12 cellular contexts compared by ENCODE assay signal in the genomic region with DNA sequence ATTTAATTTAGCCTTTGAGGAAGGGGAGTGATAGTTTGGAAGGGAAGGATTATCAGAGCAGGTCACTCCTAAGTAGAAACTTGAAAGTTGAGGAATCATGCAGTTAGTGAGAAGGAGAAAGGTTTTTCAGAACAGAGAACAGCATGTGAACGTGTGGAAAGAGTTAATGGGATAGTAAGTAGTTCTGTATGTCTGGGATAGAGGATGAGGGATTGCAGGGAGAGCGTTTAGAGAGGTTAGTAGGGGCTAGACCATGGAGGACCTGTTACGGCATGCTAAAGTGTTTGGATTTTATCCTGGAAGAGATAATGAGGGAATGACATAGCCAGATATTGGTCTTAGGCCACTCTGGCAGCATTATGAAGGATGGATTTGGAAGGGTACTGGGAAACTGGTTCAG. TPM values are rescaled to one million over a fixed set of nuclear protein-coding genes. Genes with fewer than 3 reads are reported as not detected.
DNase-seq lines count a peak whose midpoint lies in the region; ATAC-seq and TF ChIP-seq lines count a peak whose summit lies in the region.
"Had no signal": no experiment of that assay in that cellular context is flagged by ENCODE, and none has a peak within 500 bp of the region (broad histone marks: within the 10 kb centered on the region; RNA-seq: fewer than 3 reads in every experiment).

No MANE protein-coding gene starts in this region.

- no peak overlapping the region for H4K8ac ChIP-seq in mesenchymal stem cell (ENCODE audit: low read length)

- POLR2A ChIA-PET in HCT116 (lab: Charles Lee), result no interaction called here

- no peak overlapping the region for H2BK5ac ChIP-seq in mesenchymal stem cell (ENCODE audit: low read depth, low read length, poor library complexity, severe bottlenecking)

- H3K27me3 Mint-ChIP-seq in activated T-helper 17 cell treated with anti-CD3 and anti-CD28 coated beads, Interleukin-2, amount 50 U/mL, for 72 hours, result no peaks in the 10 kb centered on the region

- H3K9me2 ChIP-seq in HCT116 (ENCODE audit: insufficient read depth), result no peaks in the 10 kb centered on the region

- H3K14ac ChIP-seq in mesenchymal stem cell (ENCODE audit: low read length in 2 of 2), result no peak overlapping the region

- peak overlapping the region; percentile 96 for H3K27ac Mint-ChIP-seq in activated T-helper 17 cell treated with anti-CD3 and anti-CD28 coated beads, Interleukin-2, amount 50 U/mL, for 72 hours

- H3K4ac ChIP-seq in mesenchymal stem cell (ENCODE audit: low read depth in 1 of 2, low read length in 2 of 2), result no peak overlapping the region

- no peak overlapping the region for H2BK120ac ChIP-seq in mesenchymal stem cell (ENCODE audit: low read depth, low read length)

- H2AFZ ChIP-seq in HCT116 (ENCODE audit: low read depth, low read length, poor library complexity, severe bottlenecking) (no peak overlapping the region), mesenchymal stem cell (ENCODE audit: low read depth, low read length) (no peak overlapping the region)

- TF ChIP-seq CTCF in HCT116 (IDR thresholded peaks at IDR 0.05 in 2 of 3, conservative IDR thresholded peaks at IDR 0.05 in 1 of 3; ENCODE audit: borderline replicate concordance in 1 of 3, insufficient read depth in 1 of 3, low read depth in 2 of 3, low read length in 2 of 3), result no peak

- CTCF ChIA-PET in HCT116 (lab: Charles Lee), result no interaction called here

- H3K36me3 ChIP-seq in BLaER1 treated with 17β-estradiol and CSF1 and Interleukin-3, amounts not matched to agents 10 nM and 100 nM, result peaks cover 21 to 52% (median 41%) of the 10 kb centered on the region in 11 experiments; a peak in 20 of 22 replicates
- H3K36me3 ChIP-seq in HCT116 (ENCODE audit: control insufficient read depth in 1 of 2, insufficient read depth in 2 of 2, low read length in 2 of 2) (no peaks in the 10 kb centered on the region), mesenchymal stem cell (ENCODE audit: control insufficient read depth in 1 of 2, insufficient read depth in 2 of 2, low read depth in 1 of 2, low read length in 2 of 2) (no peaks in the 10 kb centered on the region)
- H3K36me3 ChIP-seq: left lung had no signal

- no peak overlapping the region for H3K23ac ChIP-seq in mesenchymal stem cell (ENCODE audit: low read length in 2 of 2)

- no peak overlapping the region for H2AK5ac ChIP-seq in mesenchymal stem cell (ENCODE audit: low read length, severe bottlenecking)

- no peak overlapping the region for H2BK15ac ChIP-seq in mesenchymal stem cell (ENCODE audit: low read depth, poor library complexity, severe bottlenecking)

- peaks cover 0 to 21% (median 0%) of the 10 kb centered on the region in 11 experiments; a peak in 9 of 22 replicates for H4K20me1 ChIP-seq in BLaER1 treated with 17β-estradiol and CSF1 and Interleukin-3, amounts not matched to agents 10 nM and 100 nM
- H4K20me1 ChIP-seq in HCT116 (ENCODE audit: insufficient read depth), result 0 out of 2 replicates have a peak, but pooled peaks cover 10% of the 10 kb centered on the region

- TF ChIP-seq RAD21 in HCT116 (IDR thresholded peaks at IDR 0.05; ENCODE audit: low read depth), result no peak

- H3K79me2 ChIP-seq in HCT116 (ENCODE audit: insufficient read depth, low read length), result peaks cover 67% of the 10 kb centered on the region

- peak overlapping the region; percentile 80 to 98 (median 91) for H3K4me2 ChIP-seq in BLaER1 treated with 17β-estradiol and CSF1 and Interleukin-3, amounts not matched to agents 10 nM and 100 nM
- peak overlapping the region; percentile 96 for H3K4me2 ChIP-seq in HCT116 (ENCODE audit: low read length)
- peak overlapping the region; percentile 30 for H3K4me2 ChIP-seq in mesenchymal stem cell (ENCODE audit: low read length, poor library complexity, severe bottlenecking)

- no peak for ATAC-seq in HCT116
- ATAC-seq in activated T-helper 17 cell treated with anti-CD3 and anti-CD28 coated beads, Interleukin-2, amount 50 U/mL, for 72 hours (replicated peaks), result no peak
- ATAC-seq in HG03039 (IDR thresholded peaks at IDR 0.05; ENCODE audit: unreplicated experiment), result no peak
- ATAC-seq: left lung had no signal

- peaks cover 39 to 69% (median 59%) of the 10 kb centered on the region in 11 experiments for H3K9me3 ChIP-seq in BLaER1 treated with 17β-estradiol and CSF1 and Interleukin-3, amounts not matched to agents 10 nM and 100 nM (replicated peaks in 1 of 11)
- H3K9me3 ChIP-seq in HCT116 (ENCODE audit: control insufficient read depth in 1 of 2, insufficient read depth in 1 of 2, low read depth in 1 of 2, low read length in 2 of 2), result no peaks in the 10 kb centered on the region
- peaks cover 16% of the 10 kb centered on the region for H3K9me3 ChIP-seq in mesenchymal stem cell (ENCODE audit: control insufficient read depth, low read length)

- no TSS peak for BruUV-seq in HCT116 (replicated peaks; lab: Mats Ljungman, UMichigan)

- no peak for TF ChIP-seq POLR2A in HCT116 (IDR thresholded peaks at IDR 0.05; ENCODE audit: borderline replicate concordance, extremely low read depth, insufficient read depth, insufficient read length)

- H3K9ac ChIP-seq in BLaER1 treated with 17β-estradiol and CSF1 and Interleukin-3, amounts not matched to agents 10 nM and 100 nM, result peak overlapping the region in 9 of 11 experiments; percentile 14 to 88 (median 85); a peak in 12 of 22 replicates
- H3K9ac ChIP-seq in HCT116 (ENCODE audit: low read length), result no peak overlapping the region
- no peak overlapping the region for H3K9ac ChIP-seq in mesenchymal stem cell (ENCODE audit: low read length)

- H3K27me3 ChIP-seq in BLaER1 treated with 17β-estradiol and CSF1 and Interleukin-3, amounts not matched to agents 10 nM and 100 nM, result no peaks in the 10 kb centered on the region
- no peaks in the 10 kb centered on the region for H3K27me3 ChIP-seq in HCT116 (ENCODE audit: insufficient read depth, low read length)
- H3K27me3 ChIP-seq in mesenchymal stem cell (ENCODE audit: control insufficient read depth in 1 of 2, insufficient read depth in 1 of 2, low read length in 2 of 2), result no peaks in the 10 kb centered on the region
- H3K27me3 ChIP-seq: left lung had no signal

- H3K4me3 ChIP-seq in BLaER1 treated with 17β-estradiol and CSF1 and Interleukin-3, amounts not matched to agents 10 nM and 100 nM, result peak overlapping the region; percentile 70 to 89 (median 80); a peak in 19 of 20 replicates
- H3K4me3 ChIP-seq in HCT116 (replicated peaks in 1 of 2; ENCODE audit: low read depth in 1 of 2, low read length in 2 of 2), result peak overlapping the region in 1 of 2 experiments; percentile 94; a peak in 3 of 4 replicates
- peak overlapping the region in 1 of 2 experiments; percentile 92 for H3K4me3 ChIP-seq in mesenchymal stem cell (ENCODE audit: insufficient read depth in 1 of 2, low read depth in 1 of 2, low read length in 2 of 2)

- H3K27ac ChIP-seq in BLaER1 treated with 17β-estradiol and CSF1 and Interleukin-3, amounts not matched to agents 10 nM and 100 nM, result peak overlapping the region in 1 of 11 experiments; percentile 86; a peak in 1 of 22 replicates
- H3K27ac ChIP-seq in HCT116 (ENCODE audit: low read depth, low read length) (no peak overlapping the region), mesenchymal stem cell (ENCODE audit: low read length, poor library complexity, severe bottlenecking) (no peak overlapping the region), caudate nucleus (ENCODE audit: low read depth, low read length) (no peak overlapping the region)
- H3K27ac ChIP-seq: epithelial cell of prostate, left lung had no signal

- H3K9me3 Mint-ChIP-seq in activated T-helper 17 cell treated with anti-CD3 and anti-CD28 coated beads, Interleukin-2, amount 50 U/mL, for 72 hours, result no peaks in the 10 kb centered on the region

- peak overlapping the region; percentile 95 for H3K4me3 Mint-ChIP-seq in activated T-helper 17 cell treated with anti-CD3 and anti-CD28 coated beads, Interleukin-2, amount 50 U/mL, for 72 hours

- intact Hi-C loops in HCT116 (cut with micrococcal nuclease), result loop anchor here (10.0 kb wide), 1 partner anchor 160 kb away; a partner anchor contains a TSS

- H3K36me3 Mint-ChIP-seq in activated T-helper 17 cell treated with anti-CD3 and anti-CD28 coated beads, Interleukin-2, amount 50 U/mL, for 72 hours (ENCODE audit: low read depth), result peaks cover 58% of the 10 kb centered on the region

- no peak overlapping the region for H3K18ac ChIP-seq in mesenchymal stem cell (ENCODE audit: low read depth in 1 of 2, low read length in 2 of 2)

- H2BK12ac ChIP-seq in mesenchymal stem cell (ENCODE audit: low read length in 2 of 2), result no peak overlapping the region

- DNase-seq in HCT116 (ENCODE audit: low read depth, low spot score) (no peak), mesenchymal stem cell (no peak), HUDEP-2 (lab: John Stamatoyannopoulos, UW; ENCODE audit: unreplicated experiment in 76 of 76) (no peak), caudate nucleus (lab: John Stamatoyannopoulos, UW) (no peak), NCI-H774 (lab: John Stamatoyannopoulos, UW) (no peak)
- DNase-seq: activated gamma-delta T cell treated with Interleukin-2 at 50 U/mL for 16 hours, left lung, NCI-H2171 had no signal

- RAD21 ChIA-PET in HCT116 (lab: Charles Lee; ENCODE audit: low non-redundant PET in 1 of 2, low total read pairs in 2 of 2, uncharacterized antibody in 2 of 2, unreplicated experiment in 2 of 2), result no interaction called here

- peaks cover 3% of the 10 kb centered on the region for H3K79me1 ChIP-seq in mesenchymal stem cell (replicated peaks; ENCODE audit: low read length, poor library complexity, severe bottlenecking)

- H3K4me1 Mint-ChIP-seq in activated T-helper 17 cell treated with anti-CD3 and anti-CD28 coated beads, Interleukin-2, amount 50 U/mL, for 72 hours, result peaks cover 35% of the 10 kb centered on the region

- 79% methylated on average over 3 of the region's 3 CpGs for WGBS in mesenchymal stem cell

- H3K4me1 ChIP-seq in BLaER1 treated with 17β-estradiol and CSF1 and Interleukin-3, amounts not matched to agents 10 nM and 100 nM, result peaks cover 21 to 34% (median 28%) of the 10 kb centered on the region in 10 experiments
- H3K4me1 ChIP-seq in HCT116 (ENCODE audit: control insufficient read depth in 1 of 2, insufficient read depth in 2 of 2, low read length in 2 of 2) (peaks cover 0 to 19% of the 10 kb centered on the region in 2 experiments; a peak in 2 of 4 replicates), mesenchymal stem cell (ENCODE audit: control insufficient read depth, insufficient read depth, low read depth, low read length) (peaks cover 2% of the 10 kb centered on the region)

- H4K91ac ChIP-seq in mesenchymal stem cell (ENCODE audit: low read length), result no peak overlapping the region

RNA-seq across cellular contexts. Expression of a gene that starts 1.8 kb away (rescaled TPM):
- total RNA-seq in HCT116 (2021; ENCODE audit: unreplicated experiment), result 33.0 TPM
- 9.3 and 17.7 TPM in 2 replicates for polyA plus RNA-seq in HCT116 (2012)
- total RNA-seq in activated T-helper 17 cell treated with anti-CD3 and anti-CD28 coated beads, Interleukin-2, amount 50 U/mL, for 72 hours, result 10 to 100 TPM; 27.2 to 39.5 TPM
- 21.6 TPM for polyA plus RNA-seq in mesenchymal stem cell (2013, experiment 1 of 2)
- 20.7 TPM for polyA plus RNA-seq in mesenchymal stem cell (2013, experiment 2 of 2)

RNA-seq across cellular contexts. Expression of a gene that starts 44.2 kb away (rescaled TPM):
- total RNA-seq in HCT116 (2021; ENCODE audit: unreplicated experiment), result 2.1 TPM
- polyA plus RNA-seq in HCT116 (2012), result 0.84 and 0.94 TPM in 2 replicates
- under 1 TPM; 0.26 to 0.45 TPM for total RNA-seq in activated T-helper 17 cell treated with anti-CD3 and anti-CD28 coated beads, Interleukin-2, amount 50 U/mL, for 72 hours
- polyA plus RNA-seq in mesenchymal stem cell (2013, experiment 1 of 2), result 1.1 TPM
- polyA plus RNA-seq in mesenchymal stem cell (2013, experiment 2 of 2), result 1.6 TPM

RNA-seq across cellular contexts. Expression of a gene that starts 44.3 kb away (rescaled TPM):
- total RNA-seq in HCT116 (2021; ENCODE audit: unreplicated experiment), result 34.3 TPM
- polyA plus RNA-seq in HCT116 (2012), result 38.4 and 44.2 TPM in 2 replicates
- total RNA-seq in activated T-helper 17 cell treated with anti-CD3 and anti-CD28 coated beads, Interleukin-2, amount 50 U/mL, for 72 hours, result 10 to 100 TPM; 38.5 to 55.4 TPM
- polyA plus RNA-seq in mesenchymal stem cell (2013, experiment 1 of 2), result 26.6 TPM
- 26.4 TPM for polyA plus RNA-seq in mesenchymal stem cell (2013, experiment 2 of 2)

Comparison
In these comparisons a context has a peak if more than half of its experiments do, and no peak if none do; other contexts are left out.
1. H3K4me2 ChIP-seq: peak in every context shown above with its lines; median percentile 96 in HCT116; 91 in BLaER1 treated with 17β-estradiol and CSF1 and Interleukin-3, amounts not matched to agents 10 nM and 100 nM; 30 in mesenchymal stem cell.
2. H3K9ac ChIP-seq: peak in BLaER1 treated with 17β-estradiol and CSF1 and Interleukin-3, amounts not matched to agents 10 nM and 100 nM (9 of 11); none in HCT116 (single experiment) and mesenchymal stem cell (single experiment).